ENCODE assay signal across 8 cellular contexts in genomic region chr12:120640840-120641833, GRCh38. TPM values are rescaled to one million over a fixed set of nuclear protein-coding genes. Genes with fewer than 3 reads are reported as not detected.
A peak's percentile ranks its signal among the peaks of the same experiment; 100 is the strongest.
DNase-seq lines count a peak whose midpoint lies in the region; ATAC-seq, FAIRE-seq and TF ChIP-seq lines count a peak whose summit lies in the region.

No MANE protein-coding gene starts in this region.

- peaks cover 5 to 9% of the 10 kb centered on the region in 2 donors for H3K4me1 ChIP-seq in esophagus (ENCODE audit: control insufficient read depth in 2 of 2, insufficient read depth in 2 of 2, low read length in 1 of 2)
- H3K4me1 ChIP-seq in aorta (ENCODE audit: control insufficient read depth in 1 of 2, insufficient read depth in 2 of 2, low read length in 2 of 2): no peaks in the 10 kb centered on the region

- no peaks in the 10 kb centered on the region for H3K9me3 Mint-ChIP-seq in neural crest cell

- no peak for TF ChIP-seq CTCF in neural crest cell (conservative IDR thresholded peaks at IDR 0.05)

- ATAC-seq in GM21737 (IDR thresholded peaks at IDR 0.05; ENCODE audit: unreplicated experiment) (peak; percentile 32), aorta (ENCODE audit: low FRiP score) (peak; percentile 85)

- H3K27ac ChIP-seq in esophagus (ENCODE audit: low read depth in 2 of 2, low read length in 1 of 2): no peak overlapping the region
- no peak overlapping the region for H3K27ac ChIP-seq in aorta (ENCODE audit: low read depth in 1 of 2, low read length in 2 of 2)

- peak overlapping the region; percentile 77 for H3K4me3 Mint-ChIP-seq in neural crest cell

- no peaks in the 10 kb centered on the region for H3K9me3 ChIP-seq in esophagus (ENCODE audit: control insufficient read depth in 2 of 2, insufficient read depth in 1 of 2, low read depth in 1 of 2, low read length in 1 of 2)
- H3K9me3 ChIP-seq in aorta (ENCODE audit: control insufficient read depth, low read length): no peaks in the 10 kb centered on the region

- no peaks in the 10 kb centered on the region for H3K36me3 Mint-ChIP-seq in neural crest cell (ENCODE audit: low read depth)

- intact Hi-C loops in aorta (cut with DNase I): no loop called here

- H3K4me1 Mint-ChIP-seq in neural crest cell: peaks cover 7% of the 10 kb centered on the region

- no peak overlapping the region for H3K27ac Mint-ChIP-seq in neural crest cell (ENCODE audit: unreplicated experiment)

- DNase-seq in ELF-1 (ENCODE audit: low read depth, low spot score) (peak; percentile 84), MV-4-11 (lab: John Stamatoyannopoulos, UW) (peak; percentile 22), activated T-cell treated with anti-CD3 and anti-CD28 coated beads for 24 hours (ENCODE audit: low read depth) (peak; percentile 28), neural crest cell (ENCODE audit: low read depth, low spot score) (peak; percentile 48), aorta (peak; percentile 70 to 86), H54 (ENCODE audit: insufficient read length, low spot score) (no peak)

- no peaks in the 10 kb centered on the region for H3K36me3 ChIP-seq in esophagus (ENCODE audit: control insufficient read depth in 2 of 2, insufficient read depth in 2 of 2, low read length in 1 of 2)
- H3K36me3 ChIP-seq in aorta (ENCODE audit: control insufficient read depth in 1 of 2, insufficient read depth in 2 of 2, low read length in 1 of 2): no peaks in the 10 kb centered on the region

- no peak for TF ChIP-seq POLR2A in H54 (IDR thresholded peaks at IDR 0.05; ENCODE audit: low read depth, low read length)

- peak overlapping the region; percentile 43 to 54 for H3K4me3 ChIP-seq in esophagus (ENCODE audit: low read depth in 1 of 2, low read length in 2 of 2)
- peak overlapping the region; percentile 11 to 52 for H3K4me3 ChIP-seq in aorta (ENCODE audit: low read length in 2 of 2)

- peaks cover 68% of the 10 kb centered on the region for H3K27me3 Mint-ChIP-seq in neural crest cell (ENCODE audit: low read depth)

- no peak for FAIRE-seq in H54 (lab: Jason Lieb, UNC)

- WGBS in esophagus, 2 donors: 1 to 2% methylated on average over 63 to 120 of the region's 120 CpGs
- 1% methylated on average over 87 to 120 of the region's 120 CpGs for WGBS in aorta, 2 donors

- H3K27me3 ChIP-seq in esophagus (ENCODE audit: control insufficient read depth in 1 of 2, insufficient read depth in 2 of 2, low read length in 2 of 2) (peaks cover 5 to 8% of the 10 kb centered on the region in 2 donors), aorta (ENCODE audit: control insufficient read depth in 1 of 2, insufficient read depth in 2 of 2, low read length in 1 of 2) (no peaks in the 10 kb centered on the region)

RNA-seq across cellular contexts. Expression of gene CABP1, which starts 0.7 kb away (rescaled TPM):
- 1 to 10 TPM in 1 of 2 donors, under 1 TPM in 1; 0.48 to 1.1 TPM for polyA plus RNA-seq in esophagus
- 1.1 and 1.2 TPM in 2 replicates for total RNA-seq in neural crest cell
- total RNA-seq in aorta: 1 to 10 TPM; 1.7 to 3.0 TPM
- polyA plus RNA-seq in aorta: 1 to 10 TPM in 1 of 2 donors, not detected in 1; 1.7 TPM

RNA-seq across cellular contexts. Expression of gene MLEC, which starts 45.8 kb away (rescaled TPM):
- polyA plus RNA-seq in esophagus (10 to 100 TPM; 14.0 to 15.7 TPM), aorta (10 to 100 TPM; 19.7 to 27.7 TPM)
- total RNA-seq in neural crest cell (165 and 167 TPM in 2 replicates), aorta (10 to 100 TPM; 67.4 to 92.0 TPM)

RNA-seq across cellular contexts. Expression of gene POP5, which starts 59.9 kb away (rescaled TPM):
- polyA plus RNA-seq in esophagus (10 to 100 TPM; 35.8 to 38.8 TPM), aorta (10 to 100 TPM; 33.8 to 69.7 TPM)
- total RNA-seq in neural crest cell (49.7 and 55.8 TPM in 2 replicates), aorta (10 to 100 TPM; 18.2 to 26.0 TPM)
